ENCODE assay signal across 8 cellular contexts in the genomic region with DNA sequence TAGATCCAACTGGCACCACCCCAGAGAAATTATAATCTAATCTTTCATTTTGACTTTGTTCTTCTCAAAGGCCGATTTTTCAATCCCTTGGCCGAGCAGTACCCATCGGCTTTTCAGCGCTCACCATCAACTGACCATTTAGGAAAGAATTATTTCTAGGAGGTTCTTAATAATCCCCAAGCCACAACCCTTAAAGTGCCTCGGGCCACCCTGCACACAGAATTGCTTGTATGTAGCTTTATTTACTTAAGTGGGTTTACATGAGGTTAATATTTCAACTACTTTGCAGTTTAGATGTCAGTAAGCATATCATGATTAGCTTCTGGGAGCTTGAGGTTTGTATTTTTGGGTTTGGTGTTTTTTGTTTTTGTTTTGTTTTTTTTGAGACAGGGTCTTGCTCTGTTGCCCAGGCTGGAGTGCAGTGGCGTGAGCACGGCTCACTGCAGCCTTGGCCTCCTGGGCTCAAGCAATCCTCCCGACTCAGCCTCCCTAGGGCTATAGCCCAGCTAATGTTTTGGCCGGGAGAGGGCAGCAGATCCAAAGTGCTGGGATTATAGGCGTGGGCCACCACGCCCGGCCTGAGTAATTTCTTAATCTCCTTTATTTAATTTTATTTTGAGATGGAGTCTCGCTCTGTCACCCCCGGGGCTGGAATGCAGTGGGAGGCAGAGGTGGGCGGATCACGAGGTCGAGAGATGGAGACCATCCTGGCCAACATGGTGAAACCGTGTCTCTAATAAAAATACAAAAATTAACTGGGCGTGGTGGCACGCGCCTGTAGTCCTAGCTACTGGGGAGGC. TPM values are rescaled to one million over a fixed set of nuclear protein-coding genes. Genes with fewer than 3 reads are reported as not detected.
DNase-seq lines count a peak whose midpoint lies in the region; ATAC-seq, FAIRE-seq and TF ChIP-seq lines count a peak whose summit lies in the region.

No MANE protein-coding gene starts in this region.

- intact Hi-C loops in HCT116 (cut with micrococcal nuclease) (loop anchor here (1.0 to 10.0 kb wide), 3 partner anchors 189 to 547 kb away; no protein-coding TSS in a partner anchor), testis (cut with DNase I; ENCODE audit: low total_unique reads) (loop anchor here (10.0 kb wide), 1 partner anchor 187 kb away; a partner anchor contains a TSS)
- intact Hi-C loops in activated T-helper 1 cell treated with anti-CD3 and anti-CD28 coated beads, Interleukin-12 subunit alpha, Interleukin-12 subunit beta, Interleukin-2, Interleukin-4 antibody, amounts not matched to agents 30 ng/mL and 10 ng/mL and 1 ng/mL, durations not matched to agents 14 hours and 24 hours and 36 hours (cut with micrococcal nuclease): loop anchor here (1.0 to 10.0 kb wide), 3 partner anchors 184 to 243 kb away; a partner anchor contains a TSS

- H3K9ac ChIP-seq in HCT116 (ENCODE audit: low read length): peak overlapping the region; percentile 75

- H3K4me3 ChIP-seq in ACC112 (ENCODE audit: low read depth, low read length) (peak overlapping the region; percentile 92), HCT116 (replicated peaks in 1 of 2; ENCODE audit: low read depth in 1 of 2, low read length in 2 of 2) (peak overlapping the region; percentile 69 to 85), testis (peak overlapping the region; percentile 80 to 87)

- TF ChIP-seq CTCF in HCT116 (IDR thresholded peaks at IDR 0.05 in 2 of 3, conservative IDR thresholded peaks at IDR 0.05 in 1 of 3; ENCODE audit: borderline replicate concordance in 1 of 3, insufficient read depth in 1 of 3, low read depth in 2 of 3, low read length in 2 of 3) (peak; percentile 68 to 79 (median 70); a peak in 5 of 6 replicates), testis (IDR thresholded peaks at IDR 0.05) (peak in 1 of 3 experiments; percentile 4)

- ATAC-seq in HCT116: peak; percentile 52

- H3K36me3 Mint-ChIP-seq in activated T-helper 1 cell treated with anti-CD3 and anti-CD28 coated beads, Interleukin-12 subunit alpha, Interleukin-12 subunit beta, Interleukin-2, Interleukin-4 antibody, amounts not matched to agents 30 ng/mL and 10 ng/mL and 1 ng/mL, durations not matched to agents 14 hours and 24 hours and 36 hours (ENCODE audit: low read depth): peaks cover 12% of the 10 kb centered on the region

- H3K79me2 ChIP-seq in ACC112 (ENCODE audit: control insufficient read depth, insufficient read depth, low read length, unreplicated experiment) (peaks cover 8% of the 10 kb centered on the region), HCT116 (ENCODE audit: insufficient read depth, low read length) (peaks cover 7% of the 10 kb centered on the region; the same call in 1 of the 2 replicates)

- H3K27ac ChIP-seq in ACC112 (ENCODE audit: low read depth, low read length) (peak overlapping the region; percentile 28; the same call in 1 of the 2 replicates), HCT116 (ENCODE audit: low read depth, low read length) (peak overlapping the region; percentile 88), testis (peak overlapping the region; percentile 76 to 96)

- H3K27me3 ChIP-seq in ACC112 (ENCODE audit: insufficient read depth, low read length): no peaks in the 10 kb centered on the region
- H3K27me3 ChIP-seq in HCT116 (ENCODE audit: insufficient read depth, low read length): no peaks in the 10 kb centered on the region
- H3K27me3 ChIP-seq in testis: no peaks in the 10 kb centered on the region

- TF ChIP-seq POLR2A in HCT116 (IDR thresholded peaks at IDR 0.05; ENCODE audit: borderline replicate concordance, extremely low read depth, insufficient read depth, insufficient read length): no peak
- TF ChIP-seq POLR2A in testis (IDR thresholded peaks at IDR 0.05): no peak
- TF ChIP-seq POLR2A in H54 (IDR thresholded peaks at IDR 0.05; ENCODE audit: low read depth, low read length): no peak

- 60 to 64% methylated on average over 21 of the region's 21 CpGs for WGBS in testis, 2 donors

- no peak for FAIRE-seq in H54 (lab: Jason Lieb, UNC)

- RAD21 ChIA-PET in HCT116 (lab: Charles Lee; ENCODE audit: low non-redundant PET in 1 of 2, low total read pairs in 2 of 2, uncharacterized antibody in 2 of 2, unreplicated experiment in 2 of 2): interaction anchor here in 1 of 2 experiments (0.7 to 1.0 kb wide), 2 partner anchors 39 to 548 kb away, joined by 3 read pairs; no protein-coding TSS in a partner anchor

- peak; percentile 88 for TF ChIP-seq RAD21 in HCT116 (IDR thresholded peaks at IDR 0.05; ENCODE audit: low read depth)

- no peaks in the 10 kb centered on the region for H3K27me3 Mint-ChIP-seq in activated T-helper 1 cell treated with anti-CD3 and anti-CD28 coated beads, Interleukin-12 subunit alpha, Interleukin-12 subunit beta, Interleukin-2, Interleukin-4 antibody, amounts not matched to agents 30 ng/mL and 10 ng/mL and 1 ng/mL, durations not matched to agents 14 hours and 24 hours and 36 hours (ENCODE audit: insufficient read depth)

- peaks cover 4% of the 10 kb centered on the region; the same call in 1 of the 2 replicates for H3K36me3 ChIP-seq in ACC112 (ENCODE audit: insufficient read depth, low read length)
- H3K36me3 ChIP-seq in HCT116 (ENCODE audit: control insufficient read depth in 1 of 2, insufficient read depth in 2 of 2, low read length in 2 of 2): peaks cover 13 to 18% of the 10 kb centered on the region in 2 experiments
- no peaks in the 10 kb centered on the region for H3K36me3 ChIP-seq in testis (ENCODE audit: low read depth, missing control alignments)

- H4K20me1 ChIP-seq in HCT116 (ENCODE audit: insufficient read depth): no peaks in the 10 kb centered on the region

- CTCF ChIA-PET in HCT116 (lab: Charles Lee): interaction anchor here (0.8 to 4.1 kb wide), 7 partner anchors 15 to 548 kb away, joined by 4 to 38 read pairs (median 6); no protein-coding TSS in a partner anchor

- H3K4me1 ChIP-seq in ACC112 (ENCODE audit: control insufficient read depth, insufficient read depth, low read length, unreplicated experiment) (peaks cover 10% of the 10 kb centered on the region), HCT116 (ENCODE audit: control insufficient read depth in 1 of 2, insufficient read depth in 2 of 2, low read length in 2 of 2) (peaks cover 12 to 16% of the 10 kb centered on the region in 2 experiments; a peak in 3 of 4 replicates), testis (peaks cover 11% of the 10 kb centered on the region)

- peak overlapping the region; percentile 65 for H3K27ac Mint-ChIP-seq in activated T-helper 1 cell treated with anti-CD3 and anti-CD28 coated beads, Interleukin-12 subunit alpha, Interleukin-12 subunit beta, Interleukin-2, Interleukin-4 antibody, amounts not matched to agents 30 ng/mL and 10 ng/mL and 1 ng/mL, durations not matched to agents 14 hours and 24 hours and 36 hours

- POLR2A ChIA-PET in HCT116 (lab: Charles Lee): no interaction called here

- H3K4me1 Mint-ChIP-seq in activated T-helper 1 cell treated with anti-CD3 and anti-CD28 coated beads, Interleukin-12 subunit alpha, Interleukin-12 subunit beta, Interleukin-2, Interleukin-4 antibody, amounts not matched to agents 30 ng/mL and 10 ng/mL and 1 ng/mL, durations not matched to agents 14 hours and 24 hours and 36 hours (ENCODE audit: low read depth): peaks cover 7% of the 10 kb centered on the region

- peak; percentile 36 for DNase-seq in HCT116 (ENCODE audit: low read depth, low spot score)
- DNase-seq in activated T-helper 1 cell treated with anti-CD3 and anti-CD28 coated beads, Interleukin-12 subunit alpha, Interleukin-12 subunit beta, Interleukin-2, Interleukin-4 antibody, amounts not matched to agents 30 ng/mL and 10 ng/mL and 1 ng/mL, durations not matched to agents 14 hours and 24 hours and 36 hours (ENCODE audit: low spot score): no peak
- peak; percentile 9 for DNase-seq in iris pigment epithelial cell (ENCODE audit: low read depth)
- no peak for DNase-seq in testis
- DNase-seq in H54 (ENCODE audit: insufficient read length, low spot score): no peak
- DNase-seq in SIG-M5 (lab: John Stamatoyannopoulos, UW): no peak
- no peak for DNase-seq in NCI-H2196 treated with DMSO at 0.1 percent for 48 hours (lab: John Stamatoyannopoulos, UW; ENCODE audit: unreplicated experiment)

- H3K4me2 ChIP-seq in HCT116 (ENCODE audit: low read length): peak overlapping the region; percentile 90

- no peaks in the 10 kb centered on the region for H3K9me3 Mint-ChIP-seq in activated T-helper 1 cell treated with anti-CD3 and anti-CD28 coated beads, Interleukin-12 subunit alpha, Interleukin-12 subunit beta, Interleukin-2, Interleukin-4 antibody, amounts not matched to agents 30 ng/mL and 10 ng/mL and 1 ng/mL, durations not matched to agents 14 hours and 24 hours and 36 hours

- H3K9me3 ChIP-seq in HCT116 (ENCODE audit: control insufficient read depth in 1 of 2, insufficient read depth in 1 of 2, low read depth in 1 of 2, low read length in 2 of 2) (no peaks in the 10 kb centered on the region), testis (no peaks in the 10 kb centered on the region)

- H3K4me3 Mint-ChIP-seq in activated T-helper 1 cell treated with anti-CD3 and anti-CD28 coated beads, Interleukin-12 subunit alpha, Interleukin-12 subunit beta, Interleukin-2, Interleukin-4 antibody, amounts not matched to agents 30 ng/mL and 10 ng/mL and 1 ng/mL, durations not matched to agents 14 hours and 24 hours and 36 hours: peak overlapping the region; percentile 78

- BruUV-seq in HCT116 (replicated peaks; lab: Mats Ljungman, UMichigan): TSS peak; percentile 74

- H2AFZ ChIP-seq in ACC112 (ENCODE audit: low read length, unreplicated experiment): peak overlapping the region; percentile 78
- H2AFZ ChIP-seq in HCT116 (ENCODE audit: low read depth, low read length, poor library complexity, severe bottlenecking): peak overlapping the region; percentile 94

- no peaks in the 10 kb centered on the region for H3K9me2 ChIP-seq in HCT116 (ENCODE audit: insufficient read depth)

TF ChIP-seq in HCT116, 20 proteins besides CTCF, POLR2A, EP300 and RAD21:
- TF ChIP-seq, protein P1, sequence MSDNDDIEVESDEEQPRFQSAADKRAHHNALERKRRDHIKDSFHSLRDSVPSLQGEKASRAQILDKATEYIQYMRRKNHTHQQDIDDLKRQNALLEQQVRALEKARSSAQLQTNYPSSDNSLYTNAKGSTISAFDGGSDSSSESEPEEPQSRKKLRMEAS (IDR thresholded peaks at IDR 0.05): no peak; the same call in 1 of the 2 replicates
- TF ChIP-seq FOSL1 (IDR thresholded peaks at IDR 0.05; ENCODE audit: low read depth): no peak
- no peak for TF ChIP-seq EGR1 (IDR thresholded peaks at IDR 0.05; ENCODE audit: low read depth)
- TF ChIP-seq YY1 (IDR thresholded peaks at IDR 0.05; ENCODE audit: extremely low read depth, insufficient replicate concordance, low read depth, low read length): no peak
- TF ChIP-seq CBX3 (IDR thresholded peaks at IDR 0.05; ENCODE audit: low read depth): peak; percentile 81
- TF ChIP-seq JUND (IDR thresholded peaks at IDR 0.05): no peak
TF ChIP-seq in HCT116: peak in this region for 1.

RNA-seq across cellular contexts. Expression of a gene that starts 0.8 kb away (rescaled TPM):
- total RNA-seq in HCT116 (2021; ENCODE audit: unreplicated experiment) (22.4 TPM), testis (10 to 100 TPM; 27.5 to 43.5 TPM)
- 7.0 and 8.0 TPM in 2 replicates for polyA plus RNA-seq in HCT116 (2012)
- total RNA-seq in activated T-helper 1 cell treated with anti-CD3 and anti-CD28 coated beads, Interleukin-12 subunit alpha, Interleukin-12 subunit beta, Interleukin-2, Interleukin-4 antibody, amounts not matched to agents 30 ng/mL and 10 ng/mL and 1 ng/mL, durations not matched to agents 14 hours and 24 hours and 36 hours: 24.0 and 26.7 TPM in 2 replicates
- 17.1 TPM for polyA plus RNA-seq in testis (ENCODE audit: insufficient read depth, low read depth, low replicate concordance)

Comparison
In these comparisons a context has a peak if more than half of its experiments do, and no peak if none do; other contexts are left out.
1. H3K27ac ChIP-seq: peak in every context shown above with its lines; median percentile 88 in HCT116; 86 in testis; 28 in ACC112.
2. DNase-seq: peak in HCT116 (single experiment) and iris pigment epithelial cell (single experiment); none in activated T-helper 1 cell treated with anti-CD3 and anti-CD28 coated beads, Interleukin-12 subunit alpha, Interleukin-12 subunit beta, Interleukin-2, Interleukin-4 antibody, amounts not matched to agents 30 ng/mL and 10 ng/mL and 1 ng/mL, durations not matched to agents 14 hours and 24 hours and 36 hours (single experiment), testis (single experiment), H54 (single experiment), SIG-M5 (single experiment) and NCI-H2196 treated with DMSO at 0.1 percent for 48 hours (single experiment).
3. Peak in every context shown above with its lines, with median percentiles within 50 percentile points of each other: H3K4me3 ChIP-seq.